In the genomic region with DNA sequence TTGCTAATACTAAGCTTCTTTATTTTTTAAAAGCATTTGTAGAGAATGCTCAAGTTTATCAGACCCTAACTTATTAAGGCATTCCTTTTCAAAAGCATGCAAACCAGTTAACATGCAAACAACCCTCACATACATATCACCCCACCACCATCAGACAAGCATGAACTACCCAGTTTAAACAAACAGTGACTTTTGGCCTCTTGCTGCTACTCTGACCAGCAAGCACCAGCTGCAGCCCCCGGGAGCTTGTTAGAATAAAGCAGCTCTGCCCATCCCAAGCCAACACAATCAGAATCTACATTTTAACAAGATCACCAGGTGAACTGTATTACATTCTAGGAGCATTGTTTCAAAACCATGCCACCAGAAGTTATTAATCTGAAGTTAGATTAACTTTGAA, we compare ENCODE assay signal across 24 cellular contexts.
"Had no signal": no experiment of that assay in that cellular context is flagged by ENCODE, and none has a peak within 500 bp of the region (broad histone marks: within the 10 kb centered on the region; RNA-seq: fewer than 3 reads in every experiment).

No MANE protein-coding gene starts in this region.

- H3K36me3 ChIP-seq: brain microvascular endothelial cell, colonic mucosa, gastrocnemius medialis, sigmoid colon, thoracic aorta, upper lobe of left lung had no signal

- H3K4me1 ChIP-seq: colonic mucosa, gastrocnemius medialis, parathyroid adenoma had no signal

- FAIRE-seq: endometrium had no signal

- H3K9me3 Mint-ChIP-seq: activated CD4-positive, alpha-beta T cell treated with anti-CD3 and anti-CD28 coated beads, Interleukin-2, amount 10 ng/mL, durations not matched to agents 7 days and 5 days; activated naive CD4-positive, alpha-beta T cell treated with anti-CD3 and anti-CD28 coated beads, Interleukin-2, amount 10 ng/mL, durations not matched to agents 7 days and 5 days; activated naive CD8-positive, alpha-beta T cell treated with anti-CD3 and anti-CD28 coated beads, Interleukin-2, amount 50 U/mL, for 24 hours; central memory CD8-positive, alpha-beta T cell; stimulated activated naive B cell treated with anti-CD40 and anti-IgM and Interleukin-4, amounts not matched to agents 10 μg/mL and 1 μg/mL and 100 μg/mL, for 72 hours; T-helper 2 cell treated with Interferon-gamma antibody and Interleukin-4, amounts not matched to agents 5 μg/mL and 100 μg/mL, for 36 hours had no signal

- H3K9ac ChIP-seq: parathyroid adenoma had no signal

- H3K27me3 ChIP-seq: brain microvascular endothelial cell, colonic mucosa, gastrocnemius medialis, sigmoid colon, upper lobe of left lung had no signal

- H3K4me3 ChIP-seq: colonic mucosa, gastrocnemius medialis, mucosa of descending colon, sigmoid colon, thoracic aorta, upper lobe of left lung had no signal

- H3K9me3 ChIP-seq: colonic mucosa, gastrocnemius medialis, mucosa of descending colon, sigmoid colon, thoracic aorta, upper lobe of left lung had no signal

- DNase-seq: activated CD4-positive, alpha-beta T cell treated with anti-CD3 and anti-CD28 coated beads, Interleukin-2, amount 10 ng/mL, durations not matched to agents 7 days and 5 days; activated CD8-positive, alpha-beta memory T cell treated with anti-CD3 and anti-CD28 coated beads, Interleukin-2, amount 50 U/mL, for 4 hours; activated effector memory CD4-positive, alpha-beta T cell treated with Interleukin-2 at 50 U/mL for 16 hours; activated naive CD4-positive, alpha-beta T cell treated with anti-CD3 and anti-CD28 coated beads, Interleukin-2, amount 10 ng/mL, durations not matched to agents 7 days and 5 days; activated naive CD8-positive, alpha-beta T cell treated with anti-CD3 and anti-CD28 coated beads, Interleukin-2, amount 50 U/mL, for 24 hours; activated T-cell treated with anti-CD3 and anti-CD28 coated beads, Interleukin-2, amount 50 U/mL, for 48 hours; anterior cingulate cortex; brain microvascular endothelial cell; colonic mucosa; erythroblast; gastrocnemius medialis; head of caudate nucleus; left ventricle myocardium superior; mucosa of descending colon; naive B cell; sigmoid colon; stimulated activated naive B cell treated with anti-CD40 and anti-IgM and Interleukin-4, amounts not matched to agents 10 μg/mL and 1 μg/mL and 100 μg/mL, for 72 hours; upper lobe of left lung had no signal

- H3K4me3 Mint-ChIP-seq: activated CD4-positive, alpha-beta T cell treated with anti-CD3 and anti-CD28 coated beads, Interleukin-2, amount 10 ng/mL, durations not matched to agents 7 days and 5 days; activated naive CD4-positive, alpha-beta T cell treated with anti-CD3 and anti-CD28 coated beads, Interleukin-2, amount 10 ng/mL, durations not matched to agents 7 days and 5 days; activated naive CD8-positive, alpha-beta T cell treated with anti-CD3 and anti-CD28 coated beads, Interleukin-2, amount 50 U/mL, for 24 hours; central memory CD8-positive, alpha-beta T cell; naive B cell; stimulated activated naive B cell treated with anti-CD40 and anti-IgM and Interleukin-4, amounts not matched to agents 10 μg/mL and 1 μg/mL and 100 μg/mL, for 72 hours; T-helper 2 cell treated with Interferon-gamma antibody and Interleukin-4, amounts not matched to agents 5 μg/mL and 100 μg/mL, for 36 hours had no signal

- H3K79me2 ChIP-seq: parathyroid adenoma had no signal

- H3K27me3 Mint-ChIP-seq: activated CD4-positive, alpha-beta T cell treated with anti-CD3 and anti-CD28 coated beads, Interleukin-2, amount 10 ng/mL, durations not matched to agents 7 days and 5 days; activated naive CD8-positive, alpha-beta T cell treated with anti-CD3 and anti-CD28 coated beads, Interleukin-2, amount 50 U/mL, for 24 hours; central memory CD8-positive, alpha-beta T cell; naive B cell; stimulated activated naive B cell treated with anti-CD40 and anti-IgM and Interleukin-4, amounts not matched to agents 10 μg/mL and 1 μg/mL and 100 μg/mL, for 72 hours had no signal

- H2AFZ ChIP-seq: parathyroid adenoma had no signal

- H3K27ac Mint-ChIP-seq: activated CD4-positive, alpha-beta T cell treated with anti-CD3 and anti-CD28 coated beads, Interleukin-2, amount 10 ng/mL, durations not matched to agents 7 days and 5 days; activated naive CD4-positive, alpha-beta T cell treated with anti-CD3 and anti-CD28 coated beads, Interleukin-2, amount 10 ng/mL, durations not matched to agents 7 days and 5 days; activated naive CD8-positive, alpha-beta T cell treated with anti-CD3 and anti-CD28 coated beads, Interleukin-2, amount 50 U/mL, for 24 hours; stimulated activated naive B cell treated with anti-CD40 and anti-IgM and Interleukin-4, amounts not matched to agents 10 μg/mL and 1 μg/mL and 100 μg/mL, for 72 hours; T-helper 2 cell treated with Interferon-gamma antibody and Interleukin-4, amounts not matched to agents 5 μg/mL and 100 μg/mL, for 36 hours had no signal

- H3K27ac ChIP-seq: brain microvascular endothelial cell, colonic mucosa, gastrocnemius medialis, parathyroid adenoma, sigmoid colon, thoracic aorta, upper lobe of left lung had no signal

- ATAC-seq: activated CD4-positive, CD25-positive, alpha-beta regulatory T cell treated with anti-CD3 and anti-CD28 coated beads, Interleukin-2, amount 50 U/mL, for 24 hours; activated naive CD8-positive, alpha-beta T cell treated with anti-CD3 and anti-CD28 coated beads, Interleukin-2, amount 50 U/mL, for 24 hours; gastrocnemius medialis; left ventricle myocardium superior; mucosa of descending colon; stimulated activated naive B cell treated with anti-CD40 and anti-IgM and Interleukin-4, amounts not matched to agents 10 μg/mL and 1 μg/mL and 100 μg/mL, for 72 hours had no signal
